Comparison of ENCODE assay signal across 16 cellular contexts in genomic region chr5:93088566-93088965, GRCh38.
DNase-seq lines count a peak whose midpoint lies in the region; ATAC-seq and TF ChIP-seq lines count a peak whose summit lies in the region.
"Had no signal": no experiment of that assay in that cellular context is flagged by ENCODE, and none has a peak within 500 bp of the region (broad histone marks: within the 10 kb centered on the region; RNA-seq: fewer than 3 reads in every experiment).

No MANE protein-coding gene starts in this region.

- H3K4me3 Mint-ChIP-seq in endodermal cell = no peak overlapping the region
- H3K4me3 Mint-ChIP-seq: CD14-positive monocyte, GM23338 had no signal

- H3K79me2 ChIP-seq in neural cell (replicated peaks; ENCODE audit: insufficient read depth, low read length) = no peaks in the 10 kb centered on the region

- TF ChIP-seq EP300 in neural cell (conservative IDR thresholded peaks at IDR 0.05; ENCODE audit: poor library complexity, severe bottlenecking) = peak; percentile 24

- DNase-seq in right cardiac atrium = no peak
- DNase-seq in left ventricle myocardium inferior = no peak
- no peak for DNase-seq in endodermal cell
- no peak for DNase-seq in NCI-H526 (lab: John Stamatoyannopoulos, UW)
- DNase-seq in KG1 (lab: John Stamatoyannopoulos, UW) = no peak
- no peak for DNase-seq in NCI-H1436 treated with DMSO at 0.1 percent for 48 hours (lab: John Stamatoyannopoulos, UW)
- DNase-seq: NCI-H146, NCI-H2081 treated with DMSO at 0.1 percent for 48 hours, NCI-H2227 treated with DMSO at 0.1 percent for 48 hours, SJCRH30 had no signal

- no peaks in the 10 kb centered on the region for H3K4me1 ChIP-seq in right cardiac atrium (ENCODE audit: control insufficient read depth, insufficient read depth, low read length)
- peaks cover 3% of the 10 kb centered on the region for H3K4me1 ChIP-seq in left ventricle myocardium inferior
- H3K4me1 ChIP-seq in endodermal cell (ENCODE audit: control insufficient read depth, insufficient read depth, low read length) = no peaks in the 10 kb centered on the region
- H3K4me1 ChIP-seq: SJCRH30 had no signal

- H3K9me3 ChIP-seq in right cardiac atrium (ENCODE audit: control insufficient read depth, low read length) = no peaks in the 10 kb centered on the region
- no peaks in the 10 kb centered on the region for H3K9me3 ChIP-seq in left ventricle myocardium inferior (replicated peaks)
- H3K9me3 ChIP-seq in endodermal cell (ENCODE audit: control insufficient read depth, low read length) = no peaks in the 10 kb centered on the region
- H3K9me3 ChIP-seq in neural cell (ENCODE audit: low read length) = no peaks in the 10 kb centered on the region
- H3K9me3 ChIP-seq: SJCRH30 had no signal

- no peaks in the 10 kb centered on the region for H4K20me1 ChIP-seq in neural cell (ENCODE audit: insufficient read depth)

- peak; percentile 34 to 64 for ATAC-seq in right cardiac atrium
- ATAC-seq: GM23338, HCT116 had no signal

- no peaks in the 10 kb centered on the region for H3K36me3 Mint-ChIP-seq in endodermal cell (ENCODE audit: low read depth)
- H3K36me3 Mint-ChIP-seq: CD14-positive monocyte had no signal

- no peak overlapping the region for H3K4me3 ChIP-seq in right cardiac atrium (ENCODE audit: low read length)
- H3K4me3 ChIP-seq in left ventricle myocardium inferior = no peak overlapping the region
- no peak overlapping the region for H3K4me3 ChIP-seq in endodermal cell (ENCODE audit: low read length)
- H3K4me3 ChIP-seq in neural cell (ENCODE audit: low read length) = no peak overlapping the region
- H3K4me3 ChIP-seq: GM23338, SJCRH30 had no signal

- no peaks in the 10 kb centered on the region for H3K27me3 Mint-ChIP-seq in endodermal cell (ENCODE audit: insufficient read depth)

- H3K4me1 Mint-ChIP-seq in endodermal cell = no peaks in the 10 kb centered on the region
- H3K4me1 Mint-ChIP-seq: CD14-positive monocyte, GM23338 had no signal

- TF ChIP-seq RAD21 in neural cell (conservative IDR thresholded peaks at IDR 0.05) = no peak

- no peaks in the 10 kb centered on the region for H3K9me2 ChIP-seq in neural cell (ENCODE audit: insufficient read depth, low read length)

- H3K27me3 ChIP-seq in right cardiac atrium (ENCODE audit: control insufficient read depth, insufficient read depth) (no peaks in the 10 kb centered on the region), left ventricle myocardium inferior (ENCODE audit: low read depth) (no peaks in the 10 kb centered on the region), endodermal cell (ENCODE audit: control insufficient read depth, insufficient read depth, low read length, poor library complexity, severe bottlenecking) (no peaks in the 10 kb centered on the region), neural cell (ENCODE audit: insufficient read depth, low read depth, low read length) (no peaks in the 10 kb centered on the region)
- H3K27me3 ChIP-seq: SJCRH30 had no signal

- H3K9me3 Mint-ChIP-seq in endodermal cell = no peaks in the 10 kb centered on the region
- H3K9me3 Mint-ChIP-seq: GM23338 had no signal

- H3K27ac Mint-ChIP-seq in endodermal cell = no peak overlapping the region
- H3K27ac Mint-ChIP-seq: CD14-positive monocyte, GM23338 had no signal

- no peak overlapping the region for H3K27ac ChIP-seq in right cardiac atrium (ENCODE audit: low read length)
- H3K27ac ChIP-seq in left ventricle myocardium inferior (replicated peaks) = no peak overlapping the region
- peak overlapping the region; percentile 26 for H3K27ac ChIP-seq in endodermal cell (ENCODE audit: low read depth, low read length)
- H3K27ac ChIP-seq in neural cell (ENCODE audit: low read length) = no peak overlapping the region
- H3K27ac ChIP-seq: KMS-11, RWPE1, SJCRH30 had no signal

- H3K36me3 ChIP-seq in left ventricle myocardium inferior (no peaks in the 10 kb centered on the region), endodermal cell (ENCODE audit: control insufficient read depth, insufficient read depth, low read length) (no peaks in the 10 kb centered on the region), neural cell (ENCODE audit: insufficient read depth, low read length) (no peaks in the 10 kb centered on the region)
- H3K36me3 ChIP-seq: SJCRH30 had no signal

- H3K9ac ChIP-seq in endodermal cell (ENCODE audit: extremely low read depth, low read length, poor library complexity, severe bottlenecking) (no peak overlapping the region), neural cell (ENCODE audit: low read length) (no peak overlapping the region)
- H3K9ac ChIP-seq: KMS-11 had no signal

- no peak for TF ChIP-seq CTCF in left ventricle myocardium inferior (IDR thresholded peaks at IDR 0.05; ENCODE audit: borderline replicate concordance)
- TF ChIP-seq CTCF in endodermal cell (conservative IDR thresholded peaks at IDR 0.05) = no peak
- no peak for TF ChIP-seq CTCF in neural cell (IDR thresholded peaks at IDR 0.05; ENCODE audit: poor library complexity, severe bottlenecking)

- H3K4me2 ChIP-seq in neural cell (ENCODE audit: low read length) = no peak overlapping the region
- H3K4me2 ChIP-seq: GM23338, KMS-11 had no signal

- no peak overlapping the region for H2AFZ ChIP-seq in neural cell (ENCODE audit: low read depth, low read length)
- H2AFZ ChIP-seq: GM23338 had no signal

- no peaks in the 10 kb centered on the region for H3F3A ChIP-seq in neural cell (ENCODE audit: insufficient read depth, low read length, poor library complexity, severe bottlenecking)

- WGBS in right cardiac atrium = 47% methylated on average over 3 of the region's 3 CpGs
- 91 to 100% methylated on average over 1 to 3 of the region's 3 CpGs for WGBS in endodermal cell (ENCODE audit: insufficient coverage in 1 of 2, insufficient read length in 1 of 2), 2 experiments

- intact Hi-C loops in right cardiac atrium (cut with DNase I) (no loop called here), left ventricle myocardium inferior (cut with micrococcal nuclease) (no loop called here)

TF ChIP-seq in neural cell, 6 proteins besides CTCF, POLR2A, EP300 and RAD21:
- no peak for TF ChIP-seq TAF1 (IDR thresholded peaks at IDR 0.05; ENCODE audit: low read depth)
- TF ChIP-seq EZH2 (IDR thresholded peaks at IDR 0.05; ENCODE audit: borderline replicate concordance, insufficient read depth, low read length, poor library complexity, severe bottlenecking) = no peak
- TF ChIP-seq POLR2AphosphoS5 (IDR thresholded peaks at IDR 0.05) = no peak
- no peak for TF ChIP-seq SMC3 (conservative IDR thresholded peaks at IDR 0.05; ENCODE audit: poor library complexity)
- no peak for TF ChIP-seq MXI1 (conservative IDR thresholded peaks at IDR 0.05; ENCODE audit: poor library complexity, severe bottlenecking)
- no peak for TF ChIP-seq REST (IDR thresholded peaks at IDR 0.05; ENCODE audit: borderline replicate concordance)
TF ChIP-seq in neural cell: peak in this region for 0.
